In the genomic region with DNA sequence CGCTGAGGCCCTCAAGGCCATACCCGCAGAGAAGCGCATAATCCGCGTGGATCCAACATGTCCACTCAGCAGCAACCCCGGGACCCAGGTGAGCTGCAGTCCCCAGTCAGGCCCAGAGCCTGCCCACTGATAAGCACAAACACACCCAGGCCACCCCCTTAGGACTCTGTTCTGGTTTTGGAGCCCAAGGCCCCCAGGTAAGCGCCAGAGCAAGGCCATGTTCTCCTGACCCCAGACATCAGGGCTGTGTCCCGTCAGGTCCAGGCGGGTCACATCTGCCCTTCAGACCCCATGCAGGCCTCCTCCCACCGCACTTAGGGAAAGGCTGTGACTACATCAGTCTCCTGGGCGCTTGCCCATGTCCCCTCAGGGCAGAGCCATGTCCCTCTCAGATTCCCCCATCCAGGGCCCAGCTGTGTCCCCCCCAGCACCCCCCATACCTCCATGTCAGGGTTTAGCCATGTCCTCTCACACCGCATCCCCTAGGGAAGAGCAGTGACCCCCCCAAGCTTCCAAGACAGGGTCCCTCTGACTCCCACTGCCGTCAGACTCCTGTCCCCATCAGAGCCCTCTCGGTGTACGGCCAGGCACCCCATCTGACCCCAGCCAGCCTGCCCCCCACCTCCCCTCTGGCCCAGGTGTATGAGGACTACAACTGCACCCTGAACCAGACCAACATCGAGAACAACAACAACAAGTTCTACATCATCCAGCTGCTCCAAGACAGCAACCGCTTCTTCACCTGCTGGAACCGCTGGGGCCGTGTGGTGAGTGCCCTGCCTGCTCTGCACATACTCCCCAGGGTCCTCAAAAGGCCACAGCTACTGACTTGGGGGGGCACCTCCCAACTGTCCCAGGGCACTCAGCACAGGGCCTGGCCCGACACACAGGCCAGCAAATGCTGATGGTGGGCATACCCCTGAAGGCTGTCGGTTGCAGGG, we compare ENCODE assay signal across 1 cellular context.
TF ChIP-seq lines count a peak whose summit lies in the region.

No MANE protein-coding gene starts in this region.

TF ChIP-seq in liver, 16 proteins besides CTCF, POLR2A, EP300 and RAD21:
- no peak for TF ChIP-seq TAF1 (conservative IDR thresholded peaks at IDR 0.05)
- TF ChIP-seq HNF4A (conservative IDR thresholded peaks at IDR 0.05) = no peak
- no peak for TF ChIP-seq JUND (IDR thresholded peaks at IDR 0.05)
- TF ChIP-seq, protein P1, sequence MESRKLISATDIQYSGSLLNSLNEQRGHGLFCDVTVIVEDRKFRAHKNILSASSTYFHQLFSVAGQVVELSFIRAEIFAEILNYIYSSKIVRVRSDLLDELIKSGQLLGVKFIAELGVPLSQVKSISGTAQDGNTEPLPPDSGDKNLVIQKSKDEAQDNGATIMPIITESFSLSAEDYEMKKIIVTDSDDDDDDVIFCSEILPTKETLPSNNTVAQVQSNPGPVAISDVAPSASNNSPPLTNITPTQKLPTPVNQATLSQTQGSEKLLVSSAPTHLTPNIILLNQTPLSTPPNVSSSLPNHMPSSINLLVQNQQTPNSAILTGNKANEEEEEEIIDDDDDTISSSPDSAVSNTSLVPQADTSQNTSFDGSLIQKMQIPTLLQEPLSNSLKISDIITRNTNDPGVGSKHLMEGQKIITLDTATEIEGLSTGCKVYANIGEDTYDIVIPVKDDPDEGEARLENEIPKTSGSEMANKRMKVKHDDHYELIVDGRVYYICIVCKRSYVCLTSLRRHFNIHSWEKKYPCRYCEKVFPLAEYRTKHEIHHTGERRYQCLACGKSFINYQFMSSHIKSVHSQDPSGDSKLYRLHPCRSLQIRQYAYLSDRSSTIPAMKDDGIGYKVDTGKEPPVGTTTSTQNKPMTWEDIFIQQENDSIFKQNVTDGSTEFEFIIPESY (IDR thresholded peaks at IDR 0.05) = no peak
- TF ChIP-seq EGR1 (IDR thresholded peaks at IDR 0.05; ENCODE audit: low read depth in 2 of 2) = no peak
- TF ChIP-seq HNF4G (IDR thresholded peaks at IDR 0.05) = no peak
- TF ChIP-seq MAX (IDR thresholded peaks at IDR 0.05) = no peak
- TF ChIP-seq, protein P2, sequence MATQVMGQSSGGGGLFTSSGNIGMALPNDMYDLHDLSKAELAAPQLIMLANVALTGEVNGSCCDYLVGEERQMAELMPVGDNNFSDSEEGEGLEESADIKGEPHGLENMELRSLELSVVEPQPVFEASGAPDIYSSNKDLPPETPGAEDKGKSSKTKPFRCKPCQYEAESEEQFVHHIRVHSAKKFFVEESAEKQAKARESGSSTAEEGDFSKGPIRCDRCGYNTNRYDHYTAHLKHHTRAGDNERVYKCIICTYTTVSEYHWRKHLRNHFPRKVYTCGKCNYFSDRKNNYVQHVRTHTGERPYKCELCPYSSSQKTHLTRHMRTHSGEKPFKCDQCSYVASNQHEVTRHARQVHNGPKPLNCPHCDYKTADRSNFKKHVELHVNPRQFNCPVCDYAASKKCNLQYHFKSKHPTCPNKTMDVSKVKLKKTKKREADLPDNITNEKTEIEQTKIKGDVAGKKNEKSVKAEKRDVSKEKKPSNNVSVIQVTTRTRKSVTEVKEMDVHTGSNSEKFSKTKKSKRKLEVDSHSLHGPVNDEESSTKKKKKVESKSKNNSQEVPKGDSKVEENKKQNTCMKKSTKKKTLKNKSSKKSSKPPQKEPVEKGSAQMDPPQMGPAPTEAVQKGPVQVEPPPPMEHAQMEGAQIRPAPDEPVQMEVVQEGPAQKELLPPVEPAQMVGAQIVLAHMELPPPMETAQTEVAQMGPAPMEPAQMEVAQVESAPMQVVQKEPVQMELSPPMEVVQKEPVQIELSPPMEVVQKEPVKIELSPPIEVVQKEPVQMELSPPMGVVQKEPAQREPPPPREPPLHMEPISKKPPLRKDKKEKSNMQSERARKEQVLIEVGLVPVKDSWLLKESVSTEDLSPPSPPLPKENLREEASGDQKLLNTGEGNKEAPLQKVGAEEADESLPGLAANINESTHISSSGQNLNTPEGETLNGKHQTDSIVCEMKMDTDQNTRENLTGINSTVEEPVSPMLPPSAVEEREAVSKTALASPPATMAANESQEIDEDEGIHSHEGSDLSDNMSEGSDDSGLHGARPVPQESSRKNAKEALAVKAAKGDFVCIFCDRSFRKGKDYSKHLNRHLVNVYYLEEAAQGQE (IDR thresholded peaks at IDR 0.05) = no peak
- TF ChIP-seq ATF3 (IDR thresholded peaks at IDR 0.05) = no peak
- no peak for TF ChIP-seq RXRA (IDR thresholded peaks at IDR 0.05)
